7 cellular contexts compared by ENCODE assay signal in the genomic region with DNA sequence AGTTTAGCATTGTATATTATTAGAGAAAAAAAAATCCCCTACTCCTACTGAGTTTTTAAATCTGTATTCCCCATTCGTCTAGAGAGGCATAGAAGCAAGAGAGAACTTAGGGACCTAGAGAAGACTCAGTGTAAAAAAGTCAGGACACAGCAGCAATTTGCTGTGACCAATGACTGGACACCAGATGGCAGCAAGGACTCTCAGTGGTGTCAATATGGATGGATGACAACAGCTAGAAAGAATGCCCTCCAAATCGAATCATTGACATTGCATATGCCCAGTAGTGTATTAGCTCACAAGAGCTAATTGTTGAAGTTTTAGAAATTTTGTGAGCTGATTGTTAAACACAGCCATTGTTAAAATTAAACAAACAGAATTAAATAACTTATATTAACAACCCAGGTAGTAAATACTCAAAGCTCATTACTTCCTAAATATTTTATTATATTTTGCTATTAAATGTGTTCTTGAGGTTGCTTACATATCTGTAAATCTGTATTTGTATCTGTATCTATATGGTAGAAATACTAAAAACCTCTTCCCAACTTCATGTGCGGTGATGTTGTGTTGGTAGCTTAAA. TPM values are rescaled to one million over a fixed set of nuclear protein-coding genes. Genes with fewer than 3 reads are reported as not detected.
DNase-seq lines count a peak whose midpoint lies in the region; FAIRE-seq and TF ChIP-seq lines count a peak whose summit lies in the region.

No MANE protein-coding gene starts in this region.

- H3K27me3 ChIP-seq in KMS-11 (ENCODE audit: insufficient read depth, low read depth) (no peaks in the 10 kb centered on the region), H1 (replicated peaks in 1 of 4; ENCODE audit: control insufficient read depth in 3 of 4, extremely low read depth in 1 of 4, insufficient read depth in 3 of 4, low read length in 3 of 4) (no peaks in the 10 kb centered on the region), mesenchymal stem cell (ENCODE audit: control insufficient read depth in 1 of 2, insufficient read depth in 1 of 2, low read length in 2 of 2) (peaks cover 0 to 10% of the 10 kb centered on the region in 2 experiments)

- TF ChIP-seq CTCF in KMS-11 (conservative IDR thresholded peaks at IDR 0.05; ENCODE audit: low read depth, low read length) = peak; percentile 42; the same call in 1 of the 2 replicates
- peak; percentile 41 to 78 (median 69) for TF ChIP-seq CTCF in H1 (IDR thresholded peaks at IDR 0.05; ENCODE audit: control extremely low read depth in 1 of 3, insufficient read depth in 1 of 3, low read depth in 1 of 3, low read length in 3 of 3)

- H4K20me1 ChIP-seq in KMS-11 (ENCODE audit: insufficient read depth) = no peaks in the 10 kb centered on the region
- H4K20me1 ChIP-seq in H1 (replicated peaks in 1 of 2; ENCODE audit: control insufficient read depth in 1 of 2, insufficient read depth in 2 of 2, low read length in 2 of 2) = no peaks in the 10 kb centered on the region

- 73% methylated on average over 3 of the region's 3 CpGs; no CpG with 5 or more reads in 1 of the 2 experiments for WGBS in H1 (ENCODE audit: extremely low coverage in 1 of 2, insufficient coverage in 1 of 2, insufficient read length in 1 of 2, insufficient replicate concordance in 2 of 2, low coverage in 1 of 2, low lambda C conversion rate in 2 of 2, missing lambda C conversion rate in 1 of 2), 2 experiments
- 53% methylated on average over 2 of the region's 3 CpGs for WGBS in mesenchymal stem cell

- H3K18ac ChIP-seq in H1 (ENCODE audit: extremely low read depth, low read length) (no peak overlapping the region), mesenchymal stem cell (ENCODE audit: low read depth in 1 of 2, low read length in 2 of 2) (no peak overlapping the region)

- H3K4me2 ChIP-seq in KMS-11 (no peak overlapping the region), H1 (ENCODE audit: insufficient read depth in 1 of 2, low read depth in 2 of 2, low read length in 2 of 2) (no peak overlapping the region), mesenchymal stem cell (ENCODE audit: low read length, poor library complexity, severe bottlenecking) (no peak overlapping the region)

- H4K91ac ChIP-seq in H1 (replicated peaks; ENCODE audit: insufficient read length, low read length) (no peak overlapping the region), mesenchymal stem cell (ENCODE audit: low read length) (no peak overlapping the region)

- H3K4me3 ChIP-seq in KMS-11 (IDR thresholded peaks at IDR 0.05; ENCODE audit: insufficient read depth, low read depth, low read length) = no peak overlapping the region
- H3K4me3 ChIP-seq in H1 (ENCODE audit: extremely low read depth in 1 of 4, insufficient read depth in 2 of 4, low read depth in 3 of 4, low read length in 4 of 4) = no peak overlapping the region
- H3K4me3 ChIP-seq in mesenchymal stem cell (ENCODE audit: insufficient read depth in 1 of 2, low read depth in 1 of 2, low read length in 2 of 2) = no peak overlapping the region

- no peak overlapping the region for H4K5ac ChIP-seq in H1 (ENCODE audit: insufficient read length, low read depth, low read length)

- no peaks in the 10 kb centered on the region for H3K79me2 ChIP-seq in KMS-11 (ENCODE audit: insufficient read depth, low read depth)
- no peaks in the 10 kb centered on the region for H3K79me2 ChIP-seq in H1 (ENCODE audit: control insufficient read depth in 1 of 2, insufficient read depth in 2 of 2, low read length in 2 of 2)

- H3K14ac ChIP-seq in H1 (ENCODE audit: insufficient read length) (no peak overlapping the region), mesenchymal stem cell (ENCODE audit: low read length in 2 of 2) (no peak overlapping the region)

- H3K4ac ChIP-seq in H1 (replicated peaks; ENCODE audit: insufficient read length, low read depth, low read length) (no peak overlapping the region), mesenchymal stem cell (ENCODE audit: low read depth in 1 of 2, low read length in 2 of 2) (no peak overlapping the region)

- H3K4me1 ChIP-seq in KMS-11 (ENCODE audit: low read depth, poor library complexity, severe bottlenecking) (peaks cover 5% of the 10 kb centered on the region), H1 (replicated peaks in 1 of 4; ENCODE audit: control insufficient read depth in 3 of 4, insufficient read depth in 4 of 4, low read length in 3 of 4) (no peaks in the 10 kb centered on the region), mesenchymal stem cell (ENCODE audit: control insufficient read depth, insufficient read depth, low read depth, low read length) (peaks cover 2% of the 10 kb centered on the region)

- peak; percentile 93 for FAIRE-seq in H1 (lab: Jason Lieb, UNC)

- H3K27ac ChIP-seq in KMS-11 = no peak overlapping the region
- no peak overlapping the region for H3K27ac ChIP-seq in H1 (ENCODE audit: low read depth, low read length)
- H3K27ac ChIP-seq in mesenchymal stem cell (ENCODE audit: low read length, poor library complexity, severe bottlenecking) = no peak overlapping the region

- no peak for TF ChIP-seq EP300 in H1 (IDR thresholded peaks at IDR 0.05; ENCODE audit: borderline replicate concordance in 1 of 2, low read depth in 2 of 2, low read length in 2 of 2)

- TF ChIP-seq POLR2A in H1 (IDR thresholded peaks at IDR 0.05; ENCODE audit: control extremely low read depth in 1 of 2, low read depth in 2 of 2, low read length in 2 of 2) = no peak

- peak; percentile 10 for DNase-seq in GM04503 (ENCODE audit: low read depth)
- DNase-seq in RPMI8226 = peak; percentile 49
- DNase-seq in H1 (ENCODE audit: low read depth in 1 of 2, low spot score in 2 of 2) = no peak
- peak; percentile 62 for DNase-seq in mesenchymal stem cell
- no peak for DNase-seq in NCI-H1048 (lab: John Stamatoyannopoulos, UW)
- no peak for DNase-seq in NCI-H2171 (lab: John Stamatoyannopoulos, UW)

- H2BK12ac ChIP-seq in H1 (ENCODE audit: low read depth, low read length) (no peak overlapping the region), mesenchymal stem cell (ENCODE audit: low read length in 2 of 2) (no peak overlapping the region)

- TF ChIP-seq RAD21 in H1 (IDR thresholded peaks at IDR 0.05 in 1 of 2, conservative IDR thresholded peaks at IDR 0.05 in 1 of 2; ENCODE audit: low read depth in 2 of 2, low read length in 2 of 2) = peak; percentile 88 to 90

- H3K23ac ChIP-seq in H1 (ENCODE audit: insufficient read length) = no peak overlapping the region
- H3K23ac ChIP-seq in mesenchymal stem cell (ENCODE audit: low read length in 2 of 2) = no peak overlapping the region

- H2BK15ac ChIP-seq in H1 (ENCODE audit: low read length) = no peak overlapping the region
- H2BK15ac ChIP-seq in mesenchymal stem cell (ENCODE audit: low read depth, poor library complexity, severe bottlenecking) = no peak overlapping the region

- H3K9ac ChIP-seq in KMS-11 (no peak overlapping the region), H1 (replicated peaks in 1 of 4; ENCODE audit: extremely low read depth in 1 of 4, low read depth in 3 of 4, low read length in 3 of 4) (no peak overlapping the region), mesenchymal stem cell (ENCODE audit: low read length) (no peak overlapping the region)

- H2BK5ac ChIP-seq in H1 (ENCODE audit: low read depth, low read length) = no peak overlapping the region
- no peak overlapping the region for H2BK5ac ChIP-seq in mesenchymal stem cell (ENCODE audit: low read depth, low read length, poor library complexity, severe bottlenecking)

- POLR2A ChIA-PET in H1 (lab: Charles Lee; ENCODE audit: partially characterized antibody) = no interaction called here

- H3K23me2 ChIP-seq in H1 (ENCODE audit: low read depth, low read length) = no peaks in the 10 kb centered on the region

- H3K9me3 ChIP-seq in H1 (ENCODE audit: insufficient read depth in 2 of 2, low read depth in 1 of 2, low read length in 1 of 2) (no peaks in the 10 kb centered on the region), mesenchymal stem cell (ENCODE audit: control insufficient read depth, low read length) (no peaks in the 10 kb centered on the region)

- H3K79me1 ChIP-seq in H1 (ENCODE audit: low read depth, low read length) = no peaks in the 10 kb centered on the region
- no peaks in the 10 kb centered on the region for H3K79me1 ChIP-seq in mesenchymal stem cell (replicated peaks; ENCODE audit: low read length, poor library complexity, severe bottlenecking)

- no peak overlapping the region for H2BK20ac ChIP-seq in H1 (ENCODE audit: low read length)

- H2AK5ac ChIP-seq in H1 (ENCODE audit: low read depth, low read length) (no peak overlapping the region), mesenchymal stem cell (ENCODE audit: low read length, severe bottlenecking) (no peak overlapping the region)

- CTCF ChIA-PET in H1 (lab: Charles Lee; ENCODE audit: partially characterized antibody) = interaction anchor here (0.6 to 3.3 kb wide), 32 partner anchors 9 to 567 kb away, joined by 3 to 9 read pairs (median 4); no protein-coding TSS in a partner anchor

- H4K8ac ChIP-seq in H1 (ENCODE audit: extremely low read depth, insufficient read depth, low read length) (no peak overlapping the region), mesenchymal stem cell (ENCODE audit: low read length) (no peak overlapping the region)

- H2BK120ac ChIP-seq in H1 (replicated peaks; ENCODE audit: low read depth, low read length) = no peak overlapping the region
- no peak overlapping the region for H2BK120ac ChIP-seq in mesenchymal stem cell (ENCODE audit: low read depth, low read length)

- H3K36me3 ChIP-seq in KMS-11 (ENCODE audit: insufficient read depth) (no peaks in the 10 kb centered on the region), H1 (ENCODE audit: control insufficient read depth in 2 of 4, insufficient read depth in 4 of 4, low read length in 3 of 4) (no peaks in the 10 kb centered on the region), mesenchymal stem cell (ENCODE audit: control insufficient read depth in 1 of 2, insufficient read depth in 2 of 2, low read depth in 1 of 2, low read length in 2 of 2) (no peaks in the 10 kb centered on the region)

- H2AFZ ChIP-seq in KMS-11 (ENCODE audit: low read depth) = no peak overlapping the region
- H2AFZ ChIP-seq in H1 (ENCODE audit: low read length) = no peak overlapping the region
- H2AFZ ChIP-seq in mesenchymal stem cell (ENCODE audit: low read depth, low read length) = no peak overlapping the region

- H3K56ac ChIP-seq in H1 (replicated peaks; ENCODE audit: insufficient read length, low read depth, low read length) = no peak overlapping the region

TF ChIP-seq in H1, 55 proteins besides CTCF, POLR2A, EP300 and RAD21 (continues in another document):
- TF ChIP-seq CEBPB (IDR thresholded peaks at IDR 0.05; ENCODE audit: low read depth, low read length) = no peak
- no peak for TF ChIP-seq SP2 (IDR thresholded peaks at IDR 0.05; ENCODE audit: low read length)

RNA-seq across cellular contexts. Expression of a gene that starts 43.9 kb away (rescaled TPM):
- 0.08 and 0.15 TPM in 2 replicates for total RNA-seq in H1 (2021; fragmentation: NEBNext Ultra II Directional; extraction: Animal tissue kit (Norgen Biotek cat#: 25700))
- polyA plus RNA-seq in H1 (2011; rRNA removed) = 0.11 and 0.17 TPM in 2 replicates
- 0.09 TPM for polyA plus RNA-seq in H1 (2011; cell fraction: cytosol; rRNA removed)
- polyA plus RNA-seq in H1 (2011; cell fraction: nucleus; rRNA removed) = 0.10 TPM
- 0.07 to 0.17 TPM (median 0.09 TPM) in 4 replicates for polyA plus RNA-seq in H1 (2012, experiment 1 of 2)
- 0.04 TPM for polyA plus RNA-seq in H1 (2012, experiment 2 of 2)
- polyA plus RNA-seq in H1 (2013, experiment 1 of 2) = 0.12 TPM
- polyA plus RNA-seq in H1 (2013, experiment 2 of 2) = 0.11 TPM
- 0.22 TPM in 2 replicates for polyA minus RNA-seq in H1 (2011; rRNA and poly(A)+ RNA removed)
- 0.22 TPM for polyA minus RNA-seq in H1 (2011; cell fraction: cytosol; rRNA and poly(A)+ RNA removed)
- 0.20 TPM for polyA minus RNA-seq in H1 (2011; cell fraction: nucleus; rRNA and poly(A)+ RNA removed)
- under 0.01 TPM for polyA plus RNA-seq in mesenchymal stem cell (2013, experiment 1 of 2)
- polyA plus RNA-seq in mesenchymal stem cell (2013, experiment 2 of 2) = not detected

Comparison
In these comparisons a context has a peak if more than half of its experiments do, and no peak if none do; other contexts are left out.
1. DNase-seq: peak in GM04503 (single experiment), RPMI8226 (single experiment) and mesenchymal stem cell (single experiment); none in H1 (0 of 2), NCI-H1048 (single experiment) and NCI-H2171 (single experiment).